ENCODE assay signal across 8 cellular contexts in genomic region chr19:14196105-14196504, GRCh38. TPM values are rescaled to one million over a fixed set of nuclear protein-coding genes. Genes with fewer than 3 reads are reported as not detected.
A peak's percentile ranks its signal among the peaks of the same experiment; 100 is the strongest.
DNase-seq lines count a peak whose midpoint lies in the region; ATAC-seq and TF ChIP-seq lines count a peak whose summit lies in the region.
"Not testable (repeated sequence)": the region's sequence is repeated elsewhere in the genome, so short reads cannot be mapped to it uniquely, and the experiment has no call there.

No MANE protein-coding gene starts in this region.

- not testable (repeated sequence) for H3K36me3 Mint-ChIP-seq in Calu3 (ENCODE audit: insufficient read depth, unreplicated experiment); activated CD4-positive, alpha-beta memory T cell treated with anti-CD3 and anti-CD28 coated beads for 36 hours; stimulated activated naive B cell treated with anti-CD40 and anti-IgM and Interleukin-4, amounts not matched to agents 10 μg/mL and 1 μg/mL and 100 μg/mL, for 72 hours

- intact Hi-C loops in Calu3 (cut with micrococcal nuclease; ENCODE audit: unreplicated experiment) (loop anchor here (5.0 kb wide), 1 partner anchor 156 kb away; no protein-coding TSS in a partner anchor), Panc1 (cut with micrococcal nuclease; ENCODE audit: unreplicated experiment) (loop anchor here (10.0 kb wide), 1 partner anchor 149 kb away; no protein-coding TSS in a partner anchor), left ventricle myocardium inferior (cut with micrococcal nuclease) (loop anchor here (5.0 kb wide), 1 partner anchor 151 kb away; no protein-coding TSS in a partner anchor)
- intact Hi-C loops in activated CD4-positive, alpha-beta memory T cell treated with anti-CD3 and anti-CD28 coated beads for 36 hours (cut with micrococcal nuclease) = loop anchor here (2.0 to 10.0 kb wide), 4 partner anchors 51 to 291 kb away; partner anchors contain the start of gene DDX39A

- CTCF ChIA-PET in Calu3 (lab: Charles Lee); Panc1 (lab: Charles Lee): not testable (repeated sequence)
- CTCF ChIA-PET in activated CD4-positive, alpha-beta memory T cell treated with anti-CD3 and anti-CD28 coated beads for 36 hours (lab: Charles Lee) = interaction anchor here (0.8 to 7.1 kb wide), 8 partner anchors 10 to 210 kb away, joined by 3 to 91 read pairs (median 3); partner anchors contain the start of gene ASF1B

- peak; percentile 84 for ATAC-seq in Panc1
- ATAC-seq in stimulated activated naive B cell treated with anti-CD40 and anti-IgM and Interleukin-4, amounts not matched to agents 10 μg/mL and 1 μg/mL and 100 μg/mL, for 72 hours (replicated peaks) = peak; percentile 79 to 85

- not testable (repeated sequence) for H3K36me3 ChIP-seq in Panc1 (ENCODE audit: control insufficient read depth, insufficient read depth, low read length); brain microvascular endothelial cell (replicated peaks); left ventricle myocardium inferior

- H3K4me3 ChIP-seq in Panc1 (ENCODE audit: low read depth in 2 of 2, low read length in 2 of 2); brain microvascular endothelial cell (ENCODE audit: low read depth, low read length); left ventricle myocardium inferior: not testable (repeated sequence)

- H3K9me3 ChIP-seq in Panc1 (ENCODE audit: control insufficient read depth, insufficient read depth, low read depth, low read length); left ventricle myocardium inferior (replicated peaks): not testable (repeated sequence)

- TF ChIP-seq EP300 in Ishikawa (IDR thresholded peaks at IDR 0.05; ENCODE audit: borderline replicate concordance) = not testable (repeated sequence)

- TF ChIP-seq CTCF in Calu3 (IDR thresholded peaks at IDR 0.05; ENCODE audit: unreplicated experiment) (peak; percentile 32), Panc1 (IDR thresholded peaks at IDR 0.05) (peak; percentile 79), brain microvascular endothelial cell (IDR thresholded peaks at IDR 0.05; ENCODE audit: low read depth, low read length, missing control alignments) (peak; percentile 75), left ventricle myocardium inferior (IDR thresholded peaks at IDR 0.05; ENCODE audit: borderline replicate concordance) (peak; percentile 73)

- peak; percentile 59 for TF ChIP-seq RAD21 in Ishikawa (IDR thresholded peaks at IDR 0.05; ENCODE audit: low read depth)

- DNase-seq in Calu3 = peak; percentile 56
- peak; percentile 13 for DNase-seq in Panc1 (ENCODE audit: low read depth, low spot score)
- DNase-seq in activated CD4-positive, alpha-beta memory T cell treated with anti-CD3 and anti-CD28 coated beads for 36 hours = peak; percentile 88
- peak; percentile 48 for DNase-seq in brain microvascular endothelial cell
- peak; percentile 69 for DNase-seq in left ventricle myocardium inferior
- peak; percentile 30 for DNase-seq in pons (ENCODE audit: low spot score)
- peak; percentile 34 for DNase-seq in stimulated activated naive B cell treated with anti-CD40 and anti-IgM and Interleukin-4, amounts not matched to agents 10 μg/mL and 1 μg/mL and 100 μg/mL, for 72 hours

- not testable (repeated sequence) for H3K27me3 ChIP-seq in Panc1 (ENCODE audit: control insufficient read depth, insufficient read depth, low read length); brain microvascular endothelial cell (replicated peaks); left ventricle myocardium inferior (ENCODE audit: low read depth)

- not testable (repeated sequence) for H3K27ac ChIP-seq in Panc1 (ENCODE audit: low read length); brain microvascular endothelial cell; left ventricle myocardium inferior (replicated peaks)

- not testable (repeated sequence) for H3K4me3 Mint-ChIP-seq in Calu3 (ENCODE audit: low read depth, unreplicated experiment)
- peak overlapping the region; percentile 3 for H3K4me3 Mint-ChIP-seq in activated CD4-positive, alpha-beta memory T cell treated with anti-CD3 and anti-CD28 coated beads for 36 hours
- peak overlapping the region; percentile 0 to 18 for H3K4me3 Mint-ChIP-seq in stimulated activated naive B cell treated with anti-CD40 and anti-IgM and Interleukin-4, amounts not matched to agents 10 μg/mL and 1 μg/mL and 100 μg/mL, for 72 hours

- in situ Hi-C loops in Panc1 (cut with HindIII; ENCODE audit: low pct_unique_long_range_greater_than_20kb, low sequenced_read_pairs); brain microvascular endothelial cell (cut with HindIII; ENCODE audit: low pct_ligation_motif_present, low sequenced_read_pairs): not testable (repeated sequence)

- not testable (repeated sequence) for H3K27me3 Mint-ChIP-seq in Calu3 (ENCODE audit: unreplicated experiment); activated CD4-positive, alpha-beta memory T cell treated with anti-CD3 and anti-CD28 coated beads for 36 hours
- peaks cover 8 to 12% of the 10 kb centered on the region in 2 donors for H3K27me3 Mint-ChIP-seq in stimulated activated naive B cell treated with anti-CD40 and anti-IgM and Interleukin-4, amounts not matched to agents 10 μg/mL and 1 μg/mL and 100 μg/mL, for 72 hours

- H3K9me3 Mint-ChIP-seq in Calu3 (ENCODE audit: low read depth, unreplicated experiment); activated CD4-positive, alpha-beta memory T cell treated with anti-CD3 and anti-CD28 coated beads for 36 hours; stimulated activated naive B cell treated with anti-CD40 and anti-IgM and Interleukin-4, amounts not matched to agents 10 μg/mL and 1 μg/mL and 100 μg/mL, for 72 hours: not testable (repeated sequence)

- H3K27ac Mint-ChIP-seq in Calu3 (ENCODE audit: unreplicated experiment); activated CD4-positive, alpha-beta memory T cell treated with anti-CD3 and anti-CD28 coated beads for 36 hours; stimulated activated naive B cell treated with anti-CD40 and anti-IgM and Interleukin-4, amounts not matched to agents 10 μg/mL and 1 μg/mL and 100 μg/mL, for 72 hours: not testable (repeated sequence)

- not testable (repeated sequence) for BruUV-seq in Calu3 (replicated peaks; lab: Mats Ljungman, UMichigan); Panc1 (replicated peaks; lab: Mats Ljungman, UMichigan)

- H3K4me1 Mint-ChIP-seq in Calu3 (ENCODE audit: low read depth, unreplicated experiment); stimulated activated naive B cell treated with anti-CD40 and anti-IgM and Interleukin-4, amounts not matched to agents 10 μg/mL and 1 μg/mL and 100 μg/mL, for 72 hours: not testable (repeated sequence)
- H3K4me1 Mint-ChIP-seq in activated CD4-positive, alpha-beta memory T cell treated with anti-CD3 and anti-CD28 coated beads for 36 hours (ENCODE audit: low read depth) = peaks cover 18% of the 10 kb centered on the region

- POLR2A ChIA-PET in Panc1 (lab: Charles Lee); activated CD4-positive, alpha-beta memory T cell treated with anti-CD3 and anti-CD28 coated beads for 36 hours (lab: Charles Lee): not testable (repeated sequence)

- H3K4me1 ChIP-seq in Panc1 (ENCODE audit: control insufficient read depth, insufficient read depth, low read length); left ventricle myocardium inferior: not testable (repeated sequence)

RNA-seq across cellular contexts. Expression of gene ADGRL1, which starts 9.9 kb away (rescaled TPM):
- 24.8 and 26.5 TPM in 2 replicates for total RNA-seq in Calu3 (2022)
- 37.7 TPM for total RNA-seq in Panc1 (2021; ENCODE audit: unreplicated experiment)
- polyA plus RNA-seq in Panc1 (2012; ENCODE audit: insufficient read length) = 36.2 TPM
- 10 to 100 TPM in 1 of 2 experiments, 1 to 10 TPM in 1; 8.4 to 10.9 TPM for total RNA-seq in activated CD4-positive, alpha-beta memory T cell treated with anti-CD3 and anti-CD28 coated beads for 36 hours
- total RNA-seq in left ventricle myocardium inferior = 16.1 TPM

RNA-seq across cellular contexts. Expression of gene ASF1B, which starts 59.7 kb away (rescaled TPM):
- total RNA-seq in Calu3 (2022) = 42.6 and 44.2 TPM in 2 replicates
- total RNA-seq in Panc1 (2021; ENCODE audit: unreplicated experiment) = 35.4 TPM
- 35.0 TPM for polyA plus RNA-seq in Panc1 (2012; ENCODE audit: insufficient read length)
- 10 to 100 TPM; 67.7 to 70.8 TPM for total RNA-seq in activated CD4-positive, alpha-beta memory T cell treated with anti-CD3 and anti-CD28 coated beads for 36 hours
- total RNA-seq in left ventricle myocardium inferior = 0.96 TPM

Comparison
In these comparisons a context has a peak if more than half of its experiments do, and no peak if none do; other contexts are left out.
1. DNase-seq: peak in every context shown above with its lines; median percentile 88 in activated CD4-positive, alpha-beta memory T cell treated with anti-CD3 and anti-CD28 coated beads for 36 hours; 69 in left ventricle myocardium inferior; 56 in Calu3; 48 in brain microvascular endothelial cell; 34 in stimulated activated naive B cell treated with anti-CD40 and anti-IgM and Interleukin-4, amounts not matched to agents 10 μg/mL and 1 μg/mL and 100 μg/mL, for 72 hours; 30 in pons; 13 in Panc1.
2. RNA of gene ASF1B, which starts 59.7 kb away (total RNA-seq): 67.7 to 70.8 TPM in activated CD4-positive, alpha-beta memory T cell treated with anti-CD3 and anti-CD28 coated beads for 36 hours, 42.6 to 44.2 TPM in Calu3 and 35.4 TPM in Panc1 (single experiment); 0.96 TPM in left ventricle myocardium inferior (single experiment); every median in the first group is over 10 times any median in the second.
3. Peak in every context shown above with its lines, with median percentiles within 50 percentile points of each other: CTCF ChIP-seq.